In genomic region chr2:70086278-70086837, GRCh38 we compare ENCODE assay signal across 1 cellular context.
A peak's percentile ranks its signal among the peaks of the same experiment; 100 is the strongest.
TF ChIP-seq lines count a peak whose summit lies in the region.

No MANE protein-coding gene starts in this region.

TF ChIP-seq in K562, 482 proteins besides CTCF, POLR2A, EP300 and RAD21 (continued from another document and continues in another):
- TF ChIP-seq HOMEZ (CRISPR knock-in tag; IDR thresholded peaks at IDR 0.05), result peak; percentile 80; the same call in 1 of the 2 replicates
- no peak for TF ChIP-seq RFX5 (IDR thresholded peaks at IDR 0.05; ENCODE audit: low read depth, low read length)
- TF ChIP-seq YY1 (IDR thresholded peaks at IDR 0.05; ENCODE audit: borderline replicate concordance in 1 of 3, control insufficient read depth in 1 of 3, extremely low read depth in 1 of 3, insufficient read depth in 3 of 3, insufficient read length in 1 of 3, insufficient replicate concordance in 2 of 3, low read depth in 1 of 3, low read length in 2 of 3), result peak; percentile 83 to 94 (median 89)
- 0 out of 2 replicates have a peak, but pooled peaks have one; percentile 35 for TF ChIP-seq ZNF780A (CRISPR knock-in tag; IDR thresholded peaks at IDR 0.05)
- no peak for TF ChIP-seq SMARCE1 (IDR thresholded peaks at IDR 0.05)
- no peak for TF ChIP-seq SAFB (IDR thresholded peaks at IDR 0.05; ENCODE audit: borderline replicate concordance, low read depth, low read length)
- peak; percentile 73; the same call in 1 of the 2 replicates for TF ChIP-seq NR2F6 (CRISPR knock-in tag; IDR thresholded peaks at IDR 0.05)
- no peak for TF ChIP-seq GATAD2B (IDR thresholded peaks at IDR 0.05; ENCODE audit: borderline replicate concordance)
- TF ChIP-seq ELF4 (CRISPR knock-in tag; IDR thresholded peaks at IDR 0.05), result peak; percentile 89
- TF ChIP-seq NCOA1 (IDR thresholded peaks at IDR 0.05; ENCODE audit: low read depth), result no peak
- TF ChIP-seq MTA2 (IDR thresholded peaks at IDR 0.05; ENCODE audit: low read depth), result 0 out of 2 replicates have a peak, but pooled peaks have one; percentile 2
- TF ChIP-seq KLF13 (tag; IDR thresholded peaks at IDR 0.05; ENCODE audit: borderline replicate concordance, low read depth), result peak; percentile 71
- peak; percentile 65 for TF ChIP-seq HMGN3 (IDR thresholded peaks at IDR 0.05; ENCODE audit: borderline replicate concordance, extremely low read depth, insufficient read length, low read depth, low read length)
- TF ChIP-seq RBFOX2 (IDR thresholded peaks at IDR 0.05; ENCODE audit: low read depth, low read length), result peak; percentile 95
- peak; percentile 25; the same call in 1 of the 2 replicates for TF ChIP-seq ZNF316 (IDR thresholded peaks at IDR 0.05)
- TF ChIP-seq ZNF324 (CRISPR knock-in tag; IDR thresholded peaks at IDR 0.05), result peak; percentile 32; the same call in 1 of the 2 replicates
- TF ChIP-seq MEF2D (tag; conservative IDR thresholded peaks at IDR 0.05; ENCODE audit: low read depth), result peak; percentile 90
- no peak for TF ChIP-seq MYC (IDR thresholded peaks at IDR 0.05; ENCODE audit: low read depth, low read length)
- TF ChIP-seq MYC (CRISPR knock-in tag; IDR thresholded peaks at IDR 0.05; ENCODE audit: borderline replicate concordance, low read depth), result peak; percentile 90
- TF ChIP-seq ZNF639 (CRISPR knock-in tag; conservative IDR thresholded peaks at IDR 0.05 in 1 of 2, IDR thresholded peaks at IDR 0.05 in 1 of 2), result peak in 1 of 2 experiments; percentile 90; a peak in 1 of 4 replicates
- peak; percentile 7; the same call in 1 of the 2 replicates for TF ChIP-seq MAFK (IDR thresholded peaks at IDR 0.05; ENCODE audit: low read length)
- no peak for TF ChIP-seq NR0B1 (IDR thresholded peaks at IDR 0.05; ENCODE audit: partially characterized antibody)
- peak; percentile 76; the same call in 1 of the 2 replicates for TF ChIP-seq ZNF79 (CRISPR knock-in tag; IDR thresholded peaks at IDR 0.05; ENCODE audit: low read depth)
- 0 out of 2 replicates have a peak, but pooled peaks have one; percentile 14 for TF ChIP-seq ZNF586 (CRISPR knock-in tag; conservative IDR thresholded peaks at IDR 0.05)
- peak; percentile 99 for TF ChIP-seq BRD4 (IDR thresholded peaks at IDR 0.05)
- TF ChIP-seq GTF2F1 (IDR thresholded peaks at IDR 0.05; ENCODE audit: low read depth, low read length), result no peak; the same call in 1 of the 2 replicates
- 0 out of 2 replicates have a peak, but pooled peaks have one; percentile 63 for TF ChIP-seq MED1 (CRISPR knock-in tag; IDR thresholded peaks at IDR 0.05; ENCODE audit: borderline replicate concordance)
- no peak for TF ChIP-seq ZNF778 (CRISPR knock-in tag; IDR thresholded peaks at IDR 0.05)
- TF ChIP-seq ZFPM2 (CRISPR knock-in tag; IDR thresholded peaks at IDR 0.05), result 0 out of 2 replicates have a peak, but pooled peaks have one; percentile 47
- TF ChIP-seq E2F6 (IDR thresholded peaks at IDR 0.05; ENCODE audit: borderline replicate concordance in 1 of 2, extremely low read depth in 1 of 2, insufficient read depth in 1 of 2, insufficient read length in 1 of 2, low read depth in 1 of 2, low read length in 1 of 2, poor library complexity in 1 of 2, severe bottlenecking in 1 of 2), result peak in 1 of 2 experiments; percentile 75
- TF ChIP-seq COPS2 (conservative IDR thresholded peaks at IDR 0.05), result no peak
- no peak; the same call in 1 of the 2 replicates for TF ChIP-seq ZNF24 (IDR thresholded peaks at IDR 0.05)
- TF ChIP-seq ZBTB1 (CRISPR knock-in tag; IDR thresholded peaks at IDR 0.05; ENCODE audit: borderline replicate concordance, low read depth), result peak; percentile 37; the same call in 1 of the 2 replicates
- TF ChIP-seq ADNP (tag; IDR thresholded peaks at IDR 0.05), result no peak
- peak; percentile 16 to 89; a peak in 3 of 4 replicates for TF ChIP-seq CSDE1 (IDR thresholded peaks at IDR 0.05)
- no peak for TF ChIP-seq ZBTB5 (IDR thresholded peaks at IDR 0.05)
- TF ChIP-seq REST (CRISPR knock-in tag; IDR thresholded peaks at IDR 0.05; ENCODE audit: low read depth), result peak; percentile 57; the same call in 1 of the 2 replicates
- TF ChIP-seq MTA3 (IDR thresholded peaks at IDR 0.05; ENCODE audit: borderline replicate concordance), result no peak; the same call in 1 of the 2 replicates
- peak; percentile 64 for TF ChIP-seq TEAD4 (IDR thresholded peaks at IDR 0.05; ENCODE audit: low read length)
- TF ChIP-seq TEAD4 (CRISPR knock-in tag; IDR thresholded peaks at IDR 0.05; ENCODE audit: borderline replicate concordance), result no peak
- TF ChIP-seq RFX7 (CRISPR knock-in tag; IDR thresholded peaks at IDR 0.05), result peak; percentile 42; the same call in 1 of the 2 replicates
- TF ChIP-seq FOXK1 (CRISPR knock-in tag; IDR thresholded peaks at IDR 0.05; ENCODE audit: borderline replicate concordance), result no peak
- TF ChIP-seq ZNF655 (CRISPR knock-in tag; IDR thresholded peaks at IDR 0.05), result no peak
- peak; percentile 92 for TF ChIP-seq ZNF583 (CRISPR knock-in tag; IDR thresholded peaks at IDR 0.05)
- TF ChIP-seq RBM17 (IDR thresholded peaks at IDR 0.05; ENCODE audit: borderline replicate concordance, low read depth, low read length), result no peak
- TF ChIP-seq ZNF584 (CRISPR knock-in tag; IDR thresholded peaks at IDR 0.05; ENCODE audit: low read depth), result peak; percentile 93
- peak; percentile 33; the same call in 1 of the 2 replicates for TF ChIP-seq DEAF1 (CRISPR knock-in tag; IDR thresholded peaks at IDR 0.05)
- TF ChIP-seq NKRF (IDR thresholded peaks at IDR 0.05; ENCODE audit: borderline replicate concordance), result no peak
- peak; percentile 72; the same call in 1 of the 2 replicates for TF ChIP-seq ZNF764 (CRISPR knock-in tag; IDR thresholded peaks at IDR 0.05; ENCODE audit: low read depth)
- TF ChIP-seq SRSF1 (IDR thresholded peaks at IDR 0.05; ENCODE audit: low read depth, low read length), result peak; percentile 60; the same call in 1 of the 2 replicates
- TF ChIP-seq STAT5A (IDR thresholded peaks at IDR 0.05; ENCODE audit: borderline replicate concordance, low read length), result no peak; the same call in 1 of the 2 replicates
- TF ChIP-seq RBM39 (optimal IDR thresholded peaks at IDR 0.05; ENCODE audit: low read depth, low read length), result peak; percentile 45
